Comparison of ENCODE assay signal across 29 cellular contexts in genomic region chr11:131823772-131824171, GRCh38.
DNase-seq lines count a peak whose midpoint lies in the region; ATAC-seq and TF ChIP-seq lines count a peak whose summit lies in the region.
"Had no signal": no experiment of that assay in that cellular context is flagged by ENCODE, and none has a peak within 500 bp of the region (broad histone marks: within the 10 kb centered on the region; RNA-seq: fewer than 3 reads in every experiment).

No MANE protein-coding gene starts in this region.

- H3K27ac ChIP-seq in right lobe of liver: no peak overlapping the region
- H3K27ac ChIP-seq: dorsolateral prefrontal cortex, heart left ventricle, KMS-11, lower lobe of right lung, ovary, WERI-Rb-1 had no signal

- H3K36me3 ChIP-seq in right lobe of liver: no peaks in the 10 kb centered on the region
- H3K36me3 ChIP-seq: heart left ventricle, lower lobe of right lung, ovary, WERI-Rb-1 had no signal

- WGBS in right lobe of liver (ENCODE audit: insufficient coverage, low coverage, low lambda C conversion rate, missing lambda C conversion rate): 54% methylated on average over 2 of the region's 2 CpGs

- TF ChIP-seq CTCF in LNCaP clone FGC (IDR thresholded peaks at IDR 0.05; ENCODE audit: control insufficient read depth, extremely low read depth, insufficient read depth): no peak
- TF ChIP-seq CTCF in right lobe of liver (IDR thresholded peaks at IDR 0.05): no peak

- H3K4me3 ChIP-seq in LNCaP clone FGC (ENCODE audit: low read depth, low read length) (no peak overlapping the region), right lobe of liver (no peak overlapping the region)
- H3K4me3 ChIP-seq: dorsolateral prefrontal cortex, GM23338, heart left ventricle, lower lobe of right lung, ovary had no signal

- no peak for TF ChIP-seq POLR2A in right lobe of liver (IDR thresholded peaks at IDR 0.05)

- intact Hi-C loops in right lobe of liver (cut with DNase I): no loop called here

- peaks cover 0 to 7% (median 0%) of the 10 kb centered on the region in 4 donors for H3K4me1 ChIP-seq in right lobe of liver
- H3K4me1 ChIP-seq: heart left ventricle, lower lobe of right lung had no signal

- DNase-seq in LNCaP clone FGC (ENCODE audit: low read depth) (peak; percentile 35), NCI-H2081 treated with DMSO at 0.1 percent for 48 hours (lab: John Stamatoyannopoulos, UW) (peak; percentile 20), astrocyte of the hippocampus (ENCODE audit: low read depth, low spot score) (peak; percentile 18), right lobe of liver (no peak), AML-193 (lab: John Stamatoyannopoulos, UW) (no peak), NCI-H226 (no peak), ureter (ENCODE audit: low spot score) (no peak)
- DNase-seq: activated CD4-positive, alpha-beta T cell treated with anti-CD3 and anti-CD28 coated beads for 48 hours; activated gamma-delta T cell; activated naive CD8-positive, alpha-beta T cell treated with anti-CD3 and anti-CD28 coated beads, Interleukin-2, amount 10 ng/mL, durations not matched to agents 7 days and 5 days; activated T-cell treated with anti-CD3 and anti-CD28 coated beads, Interleukin-2, amount 50 U/mL, for 24 hours; Calu3; cerebellar nuclear complex; dorsolateral prefrontal cortex; heart left ventricle; kidney glomerular epithelial cell; lower lobe of right lung; natural killer cell; NCI-H187 treated with DMSO at 0.1 percent for 48 hours; NCI-H524 treated with DMSO at 0.1 percent for 48 hours; ovary; right cardiac atrium; stimulated activated CD4-positive, alpha-beta T cell treated with anti-CD3 and anti-CD28 coated beads, Interleukin-2, amount 100 ng/mL, for 48 hours; SW 1271; T-helper 9 cell; trophoblast cell; WERI-Rb-1 had no signal

- no peaks in the 10 kb centered on the region for H3K27me3 ChIP-seq in right lobe of liver
- H3K27me3 ChIP-seq: dorsolateral prefrontal cortex, ovary had no signal

- no peaks in the 10 kb centered on the region for H3K9me3 ChIP-seq in right lobe of liver
- H3K9me3 ChIP-seq: heart left ventricle, lower lobe of right lung, ovary had no signal

- ATAC-seq in right lobe of liver: peak in 3 of 4 donors; percentile 47 to 67 (median 65)
- ATAC-seq: GM23338, heart left ventricle, natural killer cell, right cardiac atrium had no signal

Comparison
In these comparisons a context has a peak if more than half of its experiments do, and no peak if none do; other contexts are left out.
1. DNase-seq: peak in LNCaP clone FGC (single experiment), NCI-H2081 treated with DMSO at 0.1 percent for 48 hours (single experiment) and astrocyte of the hippocampus (single experiment); none in right lobe of liver (0 of 3), AML-193 (0 of 2), NCI-H226 (single experiment) and ureter (single experiment).